In the genomic region with DNA sequence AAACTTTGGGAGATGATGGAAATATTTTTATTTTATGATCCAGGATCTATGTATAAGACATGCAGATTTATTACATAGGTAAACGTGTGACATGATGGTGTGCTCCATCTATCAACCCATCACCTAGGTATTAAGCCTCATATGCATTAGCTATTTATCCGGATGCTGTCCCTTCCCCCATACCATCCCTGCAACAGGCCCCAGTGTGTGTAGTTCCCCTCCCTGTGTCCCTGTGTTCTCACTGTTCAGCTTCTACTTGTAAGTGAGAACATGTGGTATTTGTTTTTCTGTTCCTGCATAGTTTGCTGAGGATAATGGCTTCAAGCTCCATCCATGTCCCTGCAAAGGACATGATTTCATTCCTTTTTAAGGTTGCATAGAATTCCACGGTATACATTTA, we compare ENCODE assay signal across 9 cellular contexts.
"Had no signal": no experiment of that assay in that cellular context is flagged by ENCODE, and none has a peak within 500 bp of the region (broad histone marks: within the 10 kb centered on the region; RNA-seq: fewer than 3 reads in every experiment).

No MANE protein-coding gene starts in this region.

- H3K4me3 ChIP-seq: GM23338, K562 had no signal

- H2AFZ ChIP-seq: GM23338 had no signal

- H3K4me2 ChIP-seq: GM23338 had no signal

- DNase-seq: H9, HCEC 1CT, IMR-90, KG1 had no signal

- ATAC-seq: GM23338, K562 had no signal

- FAIRE-seq: H1, H54, HTR-8/SVneo had no signal
